8 cellular contexts compared by ENCODE assay signal in the genomic region with DNA sequence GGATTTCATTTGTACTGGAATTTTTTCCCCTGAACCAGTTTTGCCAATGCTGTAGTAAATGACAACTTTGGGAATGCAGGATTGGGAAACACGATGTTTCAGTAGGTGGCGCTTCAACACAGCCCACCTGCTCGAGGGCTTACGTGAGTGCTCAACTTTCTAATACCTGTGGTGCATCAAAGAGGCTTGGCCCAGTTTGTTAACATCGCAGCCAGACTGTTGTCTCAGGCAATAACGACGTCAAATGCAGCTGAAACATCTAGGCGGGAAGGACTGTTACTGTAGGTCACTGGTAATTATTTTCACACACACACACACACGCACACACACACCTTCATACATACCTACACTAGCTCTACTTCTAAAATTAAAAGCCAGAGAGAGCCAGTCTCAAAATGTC.
DNase-seq lines count a peak whose midpoint lies in the region; ATAC-seq and TF ChIP-seq lines count a peak whose summit lies in the region.

No MANE protein-coding gene starts in this region.

- H3K4me2 ChIP-seq in OCI-LY3 (ENCODE audit: low read length) = no peak overlapping the region
- no peak overlapping the region for H3K4me2 ChIP-seq in fibroblast of lung (ENCODE audit: extremely low read depth, insufficient read depth, low read length)

- H4K20me1 ChIP-seq in OCI-LY3 (ENCODE audit: insufficient read depth, low read length) (no peaks in the 10 kb centered on the region), fibroblast of lung (ENCODE audit: control insufficient read depth, extremely low read depth, insufficient read depth, low read length) (no peaks in the 10 kb centered on the region)

- peak; percentile 45 for DNase-seq in ACHN
- DNase-seq in fibroblast of lung (ENCODE audit: low read depth in 2 of 2) = peak; percentile 42 to 62
- no peak for DNase-seq in psoas muscle
- no peak for DNase-seq in vagina (ENCODE audit: extremely low spot score in 2 of 2)

- intact Hi-C loops in psoas muscle (cut with DNase I) = loop anchor here in 1 of 2 donors (5.0 kb wide), 2 partner anchors 161 to 1181 kb away; no protein-coding TSS in a partner anchor
- intact Hi-C loops in vagina (cut with DNase I) = no loop called here

- in situ Hi-C loops in ACHN (cut with HindIII; ENCODE audit: low pct_ligation_motif_present, low pct_unique_long_range_greater_than_20kb, low sequenced_read_pairs) = no loop called here

- TF ChIP-seq CTCF in HEK293 (tag by site-specific recombination; IDR thresholded peaks at IDR 0.05) (0 out of 2 replicates have a peak, but pooled peaks have one; percentile 11), OCI-LY3 (IDR thresholded peaks at IDR 0.05; ENCODE audit: low read depth, low read length) (peak; percentile 62), fibroblast of lung (conservative IDR thresholded peaks at IDR 0.05 in 1 of 2, IDR thresholded peaks at IDR 0.05 in 1 of 2; ENCODE audit: low read depth in 1 of 2, low read length in 2 of 2) (peak; percentile 34 to 62), psoas muscle (IDR thresholded peaks at IDR 0.05) (peak; percentile 39), vagina (IDR thresholded peaks at IDR 0.05) (no peak)

- POLR2A ChIA-PET in HEK293 (lab: Yijun Ruan, JAX) = no interaction called here

- H3K4me3 ChIP-seq in HEK293 (ENCODE audit: low read depth, low read length) (no peak overlapping the region), OCI-LY3 (ENCODE audit: low read length) (no peak overlapping the region), fibroblast of lung (replicated peaks in 1 of 4; ENCODE audit: control extremely low read depth in 1 of 4, insufficient read depth in 1 of 4, low read depth in 3 of 4, low read length in 4 of 4) (no peak overlapping the region), psoas muscle (no peak overlapping the region), vagina (no peak overlapping the region)

- H3K4me1 ChIP-seq in HEK293 (ENCODE audit: control insufficient read depth, insufficient read depth, low read length) = peaks cover 10% of the 10 kb centered on the region
- no peaks in the 10 kb centered on the region for H3K4me1 ChIP-seq in OCI-LY3 (ENCODE audit: low read length)
- H3K4me1 ChIP-seq in fibroblast of lung (ENCODE audit: control insufficient read depth, extremely low read depth, insufficient read depth, low read length) = no peaks in the 10 kb centered on the region
- no peaks in the 10 kb centered on the region for H3K4me1 ChIP-seq in psoas muscle
- H3K4me1 ChIP-seq in vagina = no peaks in the 10 kb centered on the region

- H3K79me2 ChIP-seq in OCI-LY3 (ENCODE audit: low read length) = no peaks in the 10 kb centered on the region
- H3K79me2 ChIP-seq in fibroblast of lung (ENCODE audit: control insufficient read depth, insufficient read depth, low read length) = no peaks in the 10 kb centered on the region

- no peaks in the 10 kb centered on the region for H3K9me3 ChIP-seq in HEK293 (ENCODE audit: control insufficient read depth, insufficient read depth, low read depth, low read length)
- H3K9me3 ChIP-seq in OCI-LY3 (ENCODE audit: insufficient read depth, low read length) = no peaks in the 10 kb centered on the region
- no peaks in the 10 kb centered on the region for H3K9me3 ChIP-seq in fibroblast of lung (ENCODE audit: control insufficient read depth, insufficient read depth, low read depth, low read length)
- no peaks in the 10 kb centered on the region for H3K9me3 ChIP-seq in psoas muscle
- no peaks in the 10 kb centered on the region for H3K9me3 ChIP-seq in vagina

- H2AFZ ChIP-seq in OCI-LY3 (ENCODE audit: low read depth, low read length) (no peak overlapping the region), fibroblast of lung (ENCODE audit: low read length) (no peak overlapping the region)

- CTCF ChIA-PET in HEK293 (lab: Yijun Ruan, JAX) = interaction anchor here (0.5 to 3.7 kb wide), 24 partner anchors 11 to 1184 kb away, joined by 3 to 31 read pairs (median 3); a partner anchor contains a TSS

- H3K27me3 ChIP-seq in OCI-LY3 (ENCODE audit: low read depth, low read length) (no peaks in the 10 kb centered on the region), fibroblast of lung (ENCODE audit: control insufficient read depth, insufficient read depth, low read length) (no peaks in the 10 kb centered on the region), psoas muscle (ENCODE audit: insufficient read depth in 3 of 3, low read length in 2 of 3) (no peaks in the 10 kb centered on the region), vagina (no peaks in the 10 kb centered on the region)

- no peak for ATAC-seq in psoas muscle
- no peak for ATAC-seq in HG02852 (IDR thresholded peaks at IDR 0.05; ENCODE audit: unreplicated experiment)
- no peak for ATAC-seq in HG02610 (IDR thresholded peaks at IDR 0.05; ENCODE audit: unreplicated experiment)

- H3K36me3 ChIP-seq in HEK293 (ENCODE audit: control insufficient read depth in 2 of 2, insufficient read depth in 1 of 2, low read length in 2 of 2) (no peaks in the 10 kb centered on the region), OCI-LY3 (replicated peaks; ENCODE audit: low read depth, low read length) (no peaks in the 10 kb centered on the region), fibroblast of lung (ENCODE audit: control insufficient read depth, insufficient read depth, low read length) (no peaks in the 10 kb centered on the region), psoas muscle (ENCODE audit: insufficient read depth in 1 of 2, low read depth in 1 of 2) (no peaks in the 10 kb centered on the region), vagina (no peaks in the 10 kb centered on the region)

- 14 to 19% (median 16%) methylated on average over 9 of the region's 9 CpGs for WGBS in psoas muscle, 3 donors

- H3K27ac ChIP-seq in HEK293 (ENCODE audit: extremely low read depth, low read depth, low read length) = no peak overlapping the region
- H3K27ac ChIP-seq in OCI-LY3 (ENCODE audit: low read length) = no peak overlapping the region
- H3K27ac ChIP-seq in fibroblast of lung (ENCODE audit: insufficient read depth, low read length) = no peak overlapping the region
- no peak overlapping the region for H3K27ac ChIP-seq in psoas muscle
- no peak overlapping the region for H3K27ac ChIP-seq in vagina

- no peak for TF ChIP-seq POLR2A in vagina (IDR thresholded peaks at IDR 0.05)

- H3K9ac ChIP-seq in OCI-LY3 (ENCODE audit: low read length) (no peak overlapping the region), fibroblast of lung (ENCODE audit: insufficient read depth, low read length) (no peak overlapping the region)

TF ChIP-seq in HEK293, 187 proteins besides CTCF, POLR2A, EP300 and RAD21 (continues in another document):
- TF ChIP-seq ZNF221 (tag by site-specific recombination; IDR thresholded peaks at IDR 0.05; ENCODE audit: borderline replicate concordance) = no peak
- TF ChIP-seq, protein P1, sequence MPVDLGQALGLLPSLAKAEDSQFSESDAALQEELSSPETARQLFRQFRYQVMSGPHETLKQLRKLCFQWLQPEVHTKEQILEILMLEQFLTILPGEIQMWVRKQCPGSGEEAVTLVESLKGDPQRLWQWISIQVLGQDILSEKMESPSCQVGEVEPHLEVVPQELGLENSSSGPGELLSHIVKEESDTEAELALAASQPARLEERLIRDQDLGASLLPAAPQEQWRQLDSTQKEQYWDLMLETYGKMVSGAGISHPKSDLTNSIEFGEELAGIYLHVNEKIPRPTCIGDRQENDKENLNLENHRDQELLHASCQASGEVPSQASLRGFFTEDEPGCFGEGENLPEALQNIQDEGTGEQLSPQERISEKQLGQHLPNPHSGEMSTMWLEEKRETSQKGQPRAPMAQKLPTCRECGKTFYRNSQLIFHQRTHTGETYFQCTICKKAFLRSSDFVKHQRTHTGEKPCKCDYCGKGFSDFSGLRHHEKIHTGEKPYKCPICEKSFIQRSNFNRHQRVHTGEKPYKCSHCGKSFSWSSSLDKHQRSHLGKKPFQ (tag by site-specific recombination; IDR thresholded peaks at IDR 0.05) = no peak
- TF ChIP-seq, protein P2, sequence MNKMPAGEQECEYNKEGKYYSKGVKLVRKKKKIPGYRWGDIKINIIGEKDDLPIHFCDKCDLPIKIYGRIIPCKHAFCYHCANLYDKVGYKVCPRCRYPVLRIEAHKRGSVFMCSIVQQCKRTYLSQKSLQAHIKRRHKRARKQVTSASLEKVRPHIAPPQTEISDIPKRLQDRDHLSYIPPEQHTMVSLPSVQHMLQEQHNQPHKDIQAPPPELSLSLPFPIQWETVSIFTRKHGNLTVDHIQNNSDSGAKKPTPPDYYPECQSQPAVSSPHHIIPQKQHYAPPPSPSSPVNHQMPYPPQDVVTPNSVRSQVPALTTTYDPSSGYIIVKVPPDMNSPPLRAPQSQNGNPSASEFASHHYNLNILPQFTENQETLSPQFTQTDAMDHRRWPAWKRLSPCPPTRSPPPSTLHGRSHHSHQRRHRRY (tag by site-specific recombination; IDR thresholded peaks at IDR 0.05) = no peak
- TF ChIP-seq ZNF654 (tag by site-specific recombination; IDR thresholded peaks at IDR 0.05; ENCODE audit: low read depth) = peak; percentile 76
- peak; percentile 78 for TF ChIP-seq ZNF2 (tag by site-specific recombination; IDR thresholded peaks at IDR 0.05)
- TF ChIP-seq ZNF184 (tag by site-specific recombination; IDR thresholded peaks at IDR 0.05) = peak; percentile 48; the same call in 1 of the 2 replicates
- no peak for TF ChIP-seq ZSCAN30 (tag by site-specific recombination; IDR thresholded peaks at IDR 0.05)
- TF ChIP-seq ZBTB17 (tag by site-specific recombination; IDR thresholded peaks at IDR 0.05) = no peak

Comparison
In these comparisons a context has a peak if more than half of its experiments do, and no peak if none do; other contexts are left out.
1. DNase-seq: peak in ACHN (single experiment) and fibroblast of lung (2 of 2); none in psoas muscle (0 of 2) and vagina (0 of 2).
2. CTCF ChIP-seq: peak in HEK293 (single experiment), OCI-LY3 (single experiment), fibroblast of lung (2 of 2) and psoas muscle (single experiment); none in vagina (0 of 3).